In genomic region chr6:23728707-23729106, GRCh38 we compare ENCODE assay signal across 1 cellular context.
TF ChIP-seq lines count a peak whose summit lies in the region.

No MANE protein-coding gene starts in this region.

TF ChIP-seq in H1, 55 proteins besides CTCF, POLR2A, EP300 and RAD21 (continued from another document):
- TF ChIP-seq EZH2 (IDR thresholded peaks at IDR 0.05; ENCODE audit: low read depth, low read length, severe bottlenecking) (no peak), KDM4A (IDR thresholded peaks at IDR 0.05; ENCODE audit: low read depth, low read length, severe bottlenecking) (no peak), E2F6 (IDR thresholded peaks at IDR 0.05) (no peak), ASH2L (IDR thresholded peaks at IDR 0.05; ENCODE audit: low read length) (no peak), HDAC6 (IDR thresholded peaks at IDR 0.05; ENCODE audit: low read depth, low read length) (no peak), CHD1 (IDR thresholded peaks at IDR 0.05; ENCODE audit: low read depth, low read length) (no peak), RNF2 (IDR thresholded peaks at IDR 0.05; ENCODE audit: borderline replicate concordance, low read depth, low read length, missing control alignments, poor library complexity, severe bottlenecking) (no peak), SP1 (IDR thresholded peaks at IDR 0.05; ENCODE audit: low read depth, low read length) (no peak), BRCA1 (IDR thresholded peaks at IDR 0.05; ENCODE audit: low read depth, low read length) (no peak), TCF12 (IDR thresholded peaks at IDR 0.05; ENCODE audit: low read depth, low read length) (no peak), TAF1 (IDR thresholded peaks at IDR 0.05; ENCODE audit: low read depth, low read length) (no peak)
